Comparison of ENCODE assay signal across 4 cellular contexts in genomic region chr6:142193621-142194020, GRCh38. TPM values are rescaled to one million over a fixed set of nuclear protein-coding genes. Genes with fewer than 3 reads are reported as not detected.
"Had no signal": no experiment of that assay in that cellular context is flagged by ENCODE, and none has a peak within 500 bp of the region (broad histone marks: within the 10 kb centered on the region; RNA-seq: fewer than 3 reads in every experiment).

No MANE protein-coding gene starts in this region.

- ATAC-seq: GM12878 had no signal

- DNase-seq: GDM1, GF-D8 had no signal

- H3K4me3 ChIP-seq: GM12878 had no signal

RNA-seq across cellular contexts. Expression of gene NMBR, which starts 46.7 kb away (rescaled TPM):
- total RNA-seq: G401, GM12878 had no signal
- polyA plus RNA-seq: GM12878 had no signal
